ENCODE assay signal across 8 cellular contexts in the genomic region with DNA sequence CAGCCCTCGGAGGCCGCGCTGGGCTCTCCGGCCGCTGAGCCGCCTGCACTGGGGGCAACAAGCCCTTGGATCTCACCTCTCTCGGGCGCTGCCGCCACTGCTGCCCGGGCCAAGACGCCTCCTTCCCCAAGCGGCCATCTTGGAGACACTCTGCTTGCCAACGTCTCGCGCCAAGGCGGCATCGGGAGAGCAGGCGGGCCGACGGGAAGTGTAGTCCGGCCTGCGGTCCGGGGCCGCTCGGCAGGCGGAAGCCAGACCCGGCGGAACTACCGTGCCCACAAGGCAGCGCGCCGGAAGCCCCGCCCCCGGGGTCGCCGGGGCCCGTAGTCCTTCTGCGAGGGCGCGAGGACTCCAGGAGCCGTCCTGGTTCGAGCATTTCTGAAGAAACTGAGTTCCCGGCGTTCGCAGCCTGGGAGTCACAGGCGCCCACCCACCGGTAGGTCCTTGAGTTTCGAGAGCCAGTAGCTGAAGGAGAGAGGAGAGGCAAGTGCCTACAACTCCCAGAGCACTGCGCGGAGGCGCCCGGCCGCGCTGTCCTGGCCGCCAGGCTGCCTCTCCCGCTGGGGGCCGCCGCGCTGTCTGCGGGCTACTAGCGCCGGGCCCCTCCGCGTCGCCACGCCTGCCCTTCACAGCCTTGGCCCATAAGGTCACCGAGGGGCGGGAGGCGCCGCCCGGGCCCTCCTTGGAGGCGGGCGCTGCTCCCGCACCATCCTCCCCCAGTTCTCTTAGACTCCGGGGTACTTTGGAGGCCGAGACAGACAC. TPM values are rescaled to one million over a fixed set of nuclear protein-coding genes. Genes with fewer than 3 reads are reported as not detected.
A peak's percentile ranks its signal among the peaks of the same experiment; 100 is the strongest.
DNase-seq lines count a peak whose midpoint lies in the region; ATAC-seq, FAIRE-seq and TF ChIP-seq lines count a peak whose summit lies in the region.

A gene with protein sequence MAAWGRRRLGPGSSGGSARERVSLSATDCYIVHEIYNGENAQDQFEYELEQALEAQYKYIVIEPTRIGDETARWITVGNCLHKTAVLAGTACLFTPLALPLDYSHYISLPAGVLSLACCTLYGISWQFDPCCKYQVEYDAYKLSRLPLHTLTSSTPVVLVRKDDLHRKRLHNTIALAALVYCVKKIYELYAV (minus strand): TSS at position 147 of the 762 bp plus-strand sequence. CDS start 9 bp downstream, at position 138.

- peak; percentile 79 for TF ChIP-seq POLR2A in GM18951 (IDR thresholded peaks at IDR 0.05; ENCODE audit: extremely low read depth, insufficient read depth, insufficient read length)

- peaks cover 22% of the 10 kb centered on the region for H3K4me1 ChIP-seq in smooth muscle cell (ENCODE audit: low read depth)

- no peaks in the 10 kb centered on the region for H3F3A ChIP-seq in smooth muscle cell (ENCODE audit: low read depth)

- H3K36me3 ChIP-seq in bronchial epithelial cell (ENCODE audit: control insufficient read depth, insufficient read depth, low read length) (peaks cover 6% of the 10 kb centered on the region), smooth muscle cell (ENCODE audit: low read depth) (no peaks in the 10 kb centered on the region)

- FAIRE-seq in bronchial epithelial cell (lab: Jason Lieb, UNC): no peak

- ATAC-seq in HG03175 (IDR thresholded peaks at IDR 0.05; ENCODE audit: unreplicated experiment): peak; percentile 88
- ATAC-seq in WTC11: peak; percentile 89

- H3K9me3 ChIP-seq in smooth muscle cell (replicated peaks; ENCODE audit: low read depth): no peaks in the 10 kb centered on the region

- H3K27ac Mint-ChIP-seq in WTC11: peak within 1 kb of the TSS; percentile 98

- no peak for TF ChIP-seq CTCF in AG09309 (IDR thresholded peaks at IDR 0.05; ENCODE audit: control insufficient read depth, insufficient read depth, low read depth, low read length, missing control alignments)
- no peak for TF ChIP-seq CTCF in WTC11 (IDR thresholded peaks at IDR 0.05)
- peak; percentile 19 for TF ChIP-seq CTCF in bronchial epithelial cell (IDR thresholded peaks at IDR 0.05; ENCODE audit: insufficient read depth, low read length, severe bottlenecking)
- TF ChIP-seq CTCF in smooth muscle cell (IDR thresholded peaks at IDR 0.05; ENCODE audit: borderline replicate concordance, insufficient read depth, poor library complexity, severe bottlenecking): no peak

- H3K27ac ChIP-seq in smooth muscle cell (ENCODE audit: low read depth): peak within 1 kb of the TSS; percentile 88

- CTCF ChIA-PET in WTC11 (lab: Charles Lee): interaction anchor here (1.3 to 3.5 kb wide), 7 partner anchors 13 to 66 kb away, joined by 4 to 13 read pairs (median 5); no protein-coding TSS in a partner anchor

- H3K9ac ChIP-seq in smooth muscle cell (ENCODE audit: low read depth): peak within 1 kb of the TSS; percentile 92

- H3K36me3 Mint-ChIP-seq in WTC11: peaks cover 8% of the 10 kb centered on the region

- peak within 1 kb of the TSS; percentile 96 for H3K4me3 Mint-ChIP-seq in WTC11

- H3K4me1 Mint-ChIP-seq in WTC11: peaks cover 39% of the 10 kb centered on the region

- under 1% methylated on average over 74 of the region's 76 CpGs for WGBS in smooth muscle cell (ENCODE audit: low lambda C conversion rate)

- H3K27me3 Mint-ChIP-seq in WTC11 (ENCODE audit: low read depth): no peaks in the 10 kb centered on the region; the same call in 1 of the 2 replicates

- in situ Hi-C loops in GM18951 (cut with MboI; ENCODE audit: low sequenced_read_pairs, unreplicated experiment): no loop called here

- peaks cover 44% of the 10 kb centered on the region for H3K79me2 ChIP-seq in smooth muscle cell (ENCODE audit: low read depth)

- peak; percentile 79 for DNase-seq in AG09309 (ENCODE audit: low read depth)
- peak; percentile 81 for DNase-seq in NCI-H2227 treated with DMSO at 0.1 percent for 48 hours (lab: John Stamatoyannopoulos, UW)
- DNase-seq in WTC11 (ENCODE audit: low spot score): peak; percentile 97
- peak; percentile 87 for DNase-seq in bronchial epithelial cell (ENCODE audit: low read depth)
- DNase-seq in iPS-NIHi7 (ENCODE audit: extremely low spot score): peak; percentile 99
- DNase-seq in smooth muscle cell (lab: John Stamatoyannopoulos, UW; ENCODE audit: unreplicated experiment): peak; percentile 84

- peaks cover 44% of the 10 kb centered on the region for H4K20me1 ChIP-seq in smooth muscle cell (ENCODE audit: low read depth)

- peak within 1 kb of the TSS; percentile 82 for H2AFZ ChIP-seq in smooth muscle cell (ENCODE audit: low read depth)

- peak within 1 kb of the TSS; percentile 98 for H3K4me3 ChIP-seq in AG09309 (ENCODE audit: control insufficient read depth, low read depth, low read length)
- peak within 1 kb of the TSS; percentile 86 for H3K4me3 ChIP-seq in bronchial epithelial cell (ENCODE audit: low read depth, low read length)
- peak within 1 kb of the TSS; percentile 91 for H3K4me3 ChIP-seq in smooth muscle cell

- peak within 1 kb of the TSS; percentile 95 for H3K4me2 ChIP-seq in smooth muscle cell

- H3K27me3 ChIP-seq in bronchial epithelial cell (ENCODE audit: control insufficient read depth, insufficient read depth, low read length) (no peaks in the 10 kb centered on the region), smooth muscle cell (ENCODE audit: low read depth) (no peaks in the 10 kb centered on the region)

- POLR2A ChIA-PET in WTC11 (lab: Charles Lee): interaction anchor here (1.2 to 2.0 kb wide), 2 partner anchors 157 to 171 kb away, joined by 3 to 6 read pairs; a partner anchor contains a TSS

- H3K9me3 Mint-ChIP-seq in WTC11: no peaks in the 10 kb centered on the region

TF ChIP-seq in WTC11, 78 proteins besides CTCF, POLR2A, EP300 and RAD21 (continues in another document):
- TF ChIP-seq FOXP1 (CRISPR knock-in tag; IDR thresholded peaks at IDR 0.05; ENCODE audit: borderline replicate concordance): no peak; the same call in 1 of the 2 replicates
- TF ChIP-seq ZNF396 (CRISPR knock-in tag; IDR thresholded peaks at IDR 0.05; ENCODE audit: borderline replicate concordance): no peak
- TF ChIP-seq TP53 (CRISPR knock-in tag; IDR thresholded peaks at IDR 0.05): no peak
- peak; percentile 95 for TF ChIP-seq ZNF121 (CRISPR knock-in tag; IDR thresholded peaks at IDR 0.05)
- no peak for TF ChIP-seq NFYB (CRISPR knock-in tag; conservative IDR thresholded peaks at IDR 0.05; ENCODE audit: low read depth)
- TF ChIP-seq ESRRA (CRISPR knock-in tag; IDR thresholded peaks at IDR 0.05; ENCODE audit: borderline replicate concordance): peak; percentile 64; the same call in 1 of the 2 replicates
- peak; percentile 45; the same call in 1 of the 2 replicates for TF ChIP-seq CREM (CRISPR knock-in tag; IDR thresholded peaks at IDR 0.05)
- 0 out of 2 replicates have a peak, but pooled peaks have one; percentile 10 for TF ChIP-seq ELF4 (CRISPR knock-in tag; IDR thresholded peaks at IDR 0.05; ENCODE audit: low read depth)
- no peak for TF ChIP-seq ZNF138 (CRISPR knock-in tag; conservative IDR thresholded peaks at IDR 0.05)
- TF ChIP-seq GTF2I (CRISPR knock-in tag; conservative IDR thresholded peaks at IDR 0.05): no peak
- peak; percentile 84; the same call in 1 of the 2 replicates for TF ChIP-seq JUN (CRISPR knock-in tag; IDR thresholded peaks at IDR 0.05)
- TF ChIP-seq MYBL2 (CRISPR knock-in tag; IDR thresholded peaks at IDR 0.05): no peak
- TF ChIP-seq SP1 (CRISPR knock-in tag; conservative IDR thresholded peaks at IDR 0.05): peak; percentile 92
- TF ChIP-seq, protein P1, sequence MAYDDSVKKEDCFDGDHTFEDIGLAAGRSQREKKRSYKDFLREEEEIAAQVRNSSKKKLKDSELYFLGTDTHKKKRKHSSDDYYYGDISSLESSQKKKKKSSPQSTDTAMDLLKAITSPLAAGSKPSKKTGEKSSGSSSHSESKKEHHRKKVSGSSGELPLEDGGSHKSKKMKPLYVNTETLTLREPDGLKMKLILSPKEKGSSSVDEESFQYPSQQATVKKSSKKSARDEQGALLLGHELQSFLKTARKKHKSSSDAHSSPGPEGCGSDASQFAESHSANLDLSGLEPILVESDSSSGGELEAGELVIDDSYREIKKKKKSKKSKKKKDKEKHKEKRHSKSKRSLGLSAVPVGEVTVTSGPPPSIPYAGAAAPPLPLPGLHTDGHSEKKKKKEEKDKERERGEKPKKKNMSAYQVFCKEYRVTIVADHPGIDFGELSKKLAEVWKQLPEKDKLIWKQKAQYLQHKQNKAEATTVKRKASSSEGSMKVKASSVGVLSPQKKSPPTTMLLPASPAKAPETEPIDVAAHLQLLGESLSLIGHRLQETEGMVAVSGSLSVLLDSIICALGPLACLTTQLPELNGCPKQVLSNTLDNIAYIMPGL (CRISPR knock-in tag; IDR thresholded peaks at IDR 0.05): 0 out of 2 replicates have a peak, but pooled peaks have one; percentile 15
- TF ChIP-seq ZNF263 (CRISPR knock-in tag; IDR thresholded peaks at IDR 0.05; ENCODE audit: low read depth): no peak
- TF ChIP-seq, protein P2, sequence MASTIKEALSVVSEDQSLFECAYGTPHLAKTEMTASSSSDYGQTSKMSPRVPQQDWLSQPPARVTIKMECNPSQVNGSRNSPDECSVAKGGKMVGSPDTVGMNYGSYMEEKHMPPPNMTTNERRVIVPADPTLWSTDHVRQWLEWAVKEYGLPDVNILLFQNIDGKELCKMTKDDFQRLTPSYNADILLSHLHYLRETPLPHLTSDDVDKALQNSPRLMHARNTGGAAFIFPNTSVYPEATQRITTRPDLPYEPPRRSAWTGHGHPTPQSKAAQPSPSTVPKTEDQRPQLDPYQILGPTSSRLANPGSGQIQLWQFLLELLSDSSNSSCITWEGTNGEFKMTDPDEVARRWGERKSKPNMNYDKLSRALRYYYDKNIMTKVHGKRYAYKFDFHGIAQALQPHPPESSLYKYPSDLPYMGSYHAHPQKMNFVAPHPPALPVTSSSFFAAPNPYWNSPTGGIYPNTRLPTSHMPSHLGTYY (CRISPR knock-in tag; IDR thresholded peaks at IDR 0.05): no peak
- TF ChIP-seq, protein P3, sequence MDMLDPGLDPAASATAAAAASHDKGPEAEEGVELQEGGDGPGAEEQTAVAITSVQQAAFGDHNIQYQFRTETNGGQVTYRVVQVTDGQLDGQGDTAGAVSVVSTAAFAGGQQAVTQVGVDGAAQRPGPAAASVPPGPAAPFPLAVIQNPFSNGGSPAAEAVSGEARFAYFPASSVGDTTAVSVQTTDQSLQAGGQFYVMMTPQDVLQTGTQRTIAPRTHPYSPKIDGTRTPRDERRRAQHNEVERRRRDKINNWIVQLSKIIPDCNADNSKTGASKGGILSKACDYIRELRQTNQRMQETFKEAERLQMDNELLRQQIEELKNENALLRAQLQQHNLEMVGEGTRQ (CRISPR knock-in tag; IDR thresholded peaks at IDR 0.05): peak; percentile 42; the same call in 1 of the 2 replicates

RNA-seq across cellular contexts. Expression of the gene that starts here (rescaled TPM):
- total RNA-seq in WTC11 (2021) (32.9 to 37.0 TPM (median 33.9 TPM) in 3 replicates), bronchial epithelial cell (15.8 and 23.8 TPM in 2 replicates), smooth muscle cell (23.1 and 24.0 TPM in 2 replicates)
- 80.3 and 95.4 TPM in 2 replicates for polyA plus RNA-seq in smooth muscle cell

Comparison
In these comparisons a context has a peak if more than half of its experiments do, and no peak if none do; other contexts are left out.
1. Peak in every context shown above with its lines: DNase-seq, ATAC-seq, H3K4me3 ChIP-seq and H3K27ac ChIP-seq.